Comparison of ENCODE assay signal across 1 cellular context in genomic region chr7:4641667-4642467, GRCh38.
TF ChIP-seq lines count a peak whose summit lies in the region.

No MANE protein-coding gene starts in this region.

TF ChIP-seq in HepG2, 621 proteins besides CTCF, POLR2A, EP300 and RAD21 (continued from another document and continues in another):
- TF ChIP-seq PLSCR1 (CRISPR knock-in tag; IDR thresholded peaks at IDR 0.05; ENCODE audit: borderline replicate concordance) (peak; percentile 78; the same call in 1 of the 2 replicates), ZSCAN29 (CRISPR knock-in tag; conservative IDR thresholded peaks at IDR 0.05) (0 out of 2 replicates have a peak, but pooled peaks have one; percentile 16), KDM1A (CRISPR knock-in tag; IDR thresholded peaks at IDR 0.05) (no peak; the same call in 1 of the 2 replicates), RXRB (CRISPR knock-in tag; IDR thresholded peaks at IDR 0.05; ENCODE audit: borderline replicate concordance) (0 out of 2 replicates have a peak, but pooled peaks have one; percentile 9), ZNF710 (CRISPR knock-in tag; IDR thresholded peaks at IDR 0.05; ENCODE audit: borderline replicate concordance) (no peak; the same call in 1 of the 2 replicates), MEIS2 (CRISPR knock-in tag; IDR thresholded peaks at IDR 0.05) (peak; percentile 98), ZMYM4 (CRISPR knock-in tag; IDR thresholded peaks at IDR 0.05) (peak; percentile 93), RFXAP (CRISPR knock-in tag; IDR thresholded peaks at IDR 0.05; ENCODE audit: borderline replicate concordance) (peak; percentile 91; the same call in 1 of the 2 replicates), ATF2 (CRISPR knock-in tag; IDR thresholded peaks at IDR 0.05) (no peak; the same call in none of the 2 replicates), SRSF4 (IDR thresholded peaks at IDR 0.05; ENCODE audit: low read depth, low read length, poor library complexity, severe bottlenecking) (no peak), THAP9 (CRISPR knock-in tag; IDR thresholded peaks at IDR 0.05; ENCODE audit: borderline replicate concordance) (0 out of 2 replicates have a peak, but pooled peaks have one; percentile 50), MBD4 (IDR thresholded peaks at IDR 0.05; ENCODE audit: borderline replicate concordance, low read length) (no peak), ZBTB2 (CRISPR knock-in tag; IDR thresholded peaks at IDR 0.05; ENCODE audit: low read depth) (peak; percentile 97), NR3C1 (CRISPR knock-in tag; IDR thresholded peaks at IDR 0.05) (no peak), KLF15 (CRISPR knock-in tag; IDR thresholded peaks at IDR 0.05; ENCODE audit: borderline replicate concordance) (peak; percentile 84; the same call in 1 of the 2 replicates), ZNF629 (CRISPR knock-in tag; conservative IDR thresholded peaks at IDR 0.05) (peak; percentile 11; the same call in 1 of the 2 replicates), PRDM10 (CRISPR knock-in tag; IDR thresholded peaks at IDR 0.05; ENCODE audit: low read depth) (no peak), PHF8 (CRISPR knock-in tag; IDR thresholded peaks at IDR 0.05) (peak; percentile 81), HNRNPUL1 (IDR thresholded peaks at IDR 0.05; ENCODE audit: low read depth, low read length) (0 out of 2 replicates have a peak, but pooled peaks have one; percentile 26), ZNF691 (CRISPR knock-in tag; IDR thresholded peaks at IDR 0.05; ENCODE audit: borderline replicate concordance, low read depth) (no peak; the same call in 1 of the 2 replicates), ZNF280B (CRISPR knock-in tag; IDR thresholded peaks at IDR 0.05; ENCODE audit: borderline replicate concordance) (no peak), CHD2 (IDR thresholded peaks at IDR 0.05; ENCODE audit: low read depth, low read length) (peak; percentile 70), KDM4B (CRISPR knock-in tag; IDR thresholded peaks at IDR 0.05) (peak; percentile 15; the same call in 1 of the 2 replicates), ZBTB7B (CRISPR knock-in tag; IDR thresholded peaks at IDR 0.05) (peak; percentile 54; the same call in 1 of the 2 replicates), ZNF264 (CRISPR knock-in tag; IDR thresholded peaks at IDR 0.05) (0 out of 2 replicates have a peak, but pooled peaks have one; percentile 35), SETDB1 (CRISPR knock-in tag; IDR thresholded peaks at IDR 0.05; ENCODE audit: borderline replicate concordance) (no peak), PTBP1 (IDR thresholded peaks at IDR 0.05; ENCODE audit: low read depth, low read length, poor library complexity, severe bottlenecking) (peak; percentile 30), ATM (IDR thresholded peaks at IDR 0.05; ENCODE audit: borderline replicate concordance) (no peak), AGO1 (IDR thresholded peaks at IDR 0.05; ENCODE audit: low read depth, low read length, poor library complexity, severe bottlenecking) (peak; percentile 75), IKZF1 (IDR thresholded peaks at IDR 0.05) (no peak), ARNTL (CRISPR knock-in tag; IDR thresholded peaks at IDR 0.05) (peak; percentile 89), GATA4 (IDR thresholded peaks at IDR 0.05; ENCODE audit: borderline replicate concordance, low read depth) (no peak), ZBTB46 (CRISPR knock-in tag; IDR thresholded peaks at IDR 0.05; ENCODE audit: borderline replicate concordance) (peak; percentile 80; the same call in 1 of the 2 replicates), SMAD3 (CRISPR knock-in tag; IDR thresholded peaks at IDR 0.05) (peak; percentile 85), ZGPAT (CRISPR knock-in tag; IDR thresholded peaks at IDR 0.05) (peak; percentile 81), U2AF1 (optimal IDR thresholded peaks at IDR 0.05; ENCODE audit: low read depth, low read length) (no peak), HNRNPL (IDR thresholded peaks at IDR 0.05; ENCODE audit: low read depth, low read length) (no peak), ZNF773 (CRISPR knock-in tag; IDR thresholded peaks at IDR 0.05; ENCODE audit: borderline replicate concordance) (peak; percentile 99; the same call in 1 of the 2 replicates), SOX5 (CRISPR knock-in tag; IDR thresholded peaks at IDR 0.05; ENCODE audit: borderline replicate concordance) (0 out of 2 replicates have a peak, but pooled peaks have one; percentile 38), TMF1 (CRISPR knock-in tag; IDR thresholded peaks at IDR 0.05; ENCODE audit: low read depth) (peak; percentile 99), SAP130 (CRISPR knock-in tag; IDR thresholded peaks at IDR 0.05; ENCODE audit: low read depth) (peak; percentile 94)
